In genomic region chr14:61662437-61663311, GRCh38 we compare ENCODE assay signal across 8 cellular contexts. TPM values are rescaled to one million over a fixed set of nuclear protein-coding genes. Genes with fewer than 3 reads are reported as not detected.
DNase-seq lines count a peak whose midpoint lies in the region; ATAC-seq and TF ChIP-seq lines count a peak whose summit lies in the region.

No MANE protein-coding gene starts in this region.

- peak overlapping the region; percentile 38 for H3K4me3 Mint-ChIP-seq in memory B cell

- H3K9me3 ChIP-seq in DOHH2 (ENCODE audit: control insufficient read depth, insufficient read depth, low read length): peaks cover 7% of the 10 kb centered on the region; the same call in 1 of the 2 replicates
- H3K9me3 ChIP-seq in thyroid gland: no peaks in the 10 kb centered on the region

- peaks cover 37% of the 10 kb centered on the region for H3K4me1 Mint-ChIP-seq in memory B cell

- no peaks in the 10 kb centered on the region for H4K20me1 ChIP-seq in DOHH2 (ENCODE audit: control insufficient read depth, insufficient read depth, low read depth, low read length)

- 87 to 88% methylated on average over 13 of the region's 13 CpGs for whole genome bisulfite sequencing in thyroid gland, 2 donors

- H3K36me3 ChIP-seq in DOHH2 (ENCODE audit: control insufficient read depth, low read length) (peaks cover 6% of the 10 kb centered on the region; the same call in 1 of the 2 replicates), thyroid gland (no peaks in the 10 kb centered on the region)

- H3K4me2 ChIP-seq in DOHH2 (ENCODE audit: low read length): peak overlapping the region; percentile 70

- DNase-seq in SW480 (ENCODE audit: low spot score) (peak; percentile 27), astrocyte of the hippocampus (ENCODE audit: low read depth, low spot score) (peak; percentile 48), memory B cell (ENCODE audit: low spot score in 2 of 2) (peak in 1 of 2 donors; percentile 20), thyroid gland (peak; percentile 31 to 36), inferior parietal cortex (ENCODE audit: extremely low spot score) (no peak)

- TF ChIP-seq CTCF in DOHH2 (IDR thresholded peaks at IDR 0.05; ENCODE audit: low read depth, low read length, poor library complexity, severe bottlenecking) (no peak), thyroid gland (IDR thresholded peaks at IDR 0.05) (no peak)

- intact Hi-C loops in thyroid gland (cut with DNase I): no loop called here

- no peaks in the 10 kb centered on the region for H3K36me3 Mint-ChIP-seq in memory B cell

- no peak for TF ChIP-seq POLR2A in thyroid gland (IDR thresholded peaks at IDR 0.05)

- H3K27me3 Mint-ChIP-seq in memory B cell: no peaks in the 10 kb centered on the region

- peak overlapping the region; percentile 75 for H3K27ac Mint-ChIP-seq in memory B cell

- H3K4me1 ChIP-seq in DOHH2 (ENCODE audit: control insufficient read depth, low read length) (peaks cover 77% of the 10 kb centered on the region), thyroid gland (peaks cover 0 to 21% of the 10 kb centered on the region in 2 donors)

- peaks cover 18% of the 10 kb centered on the region for H3F3A ChIP-seq in DOHH2 (ENCODE audit: control insufficient read depth, insufficient read depth)

- H3K27me3 ChIP-seq in DOHH2 (ENCODE audit: control insufficient read depth, low read length) (no peaks in the 10 kb centered on the region), thyroid gland (no peaks in the 10 kb centered on the region)

- H3K4me3 ChIP-seq in DOHH2 (ENCODE audit: low read length) (peak overlapping the region; percentile 38), thyroid gland (replicated peaks in 1 of 3) (no peak overlapping the region)

- peak overlapping the region; percentile 85 for H3K27ac ChIP-seq in DOHH2 (ENCODE audit: low read depth, low read length)
- H3K27ac ChIP-seq in thyroid gland: peak overlapping the region in 1 of 3 donors; percentile 42

- H3K79me2 ChIP-seq in DOHH2 (ENCODE audit: control insufficient read depth, low read length): no peaks in the 10 kb centered on the region

- ATAC-seq in GM19438 (IDR thresholded peaks at IDR 0.05; ENCODE audit: low read depth, unreplicated experiment) (peak; percentile 83), HG03460 (IDR thresholded peaks at IDR 0.05; ENCODE audit: unreplicated experiment) (peak; percentile 84), memory B cell (ENCODE audit: low read depth) (peak; percentile 17)

- H3K9me3 Mint-ChIP-seq in memory B cell: no peaks in the 10 kb centered on the region

- H3K9me2 ChIP-seq in DOHH2 (replicated peaks; ENCODE audit: control insufficient read depth, low read length): no peaks in the 10 kb centered on the region

RNA-seq across cellular contexts. Expression of gene HIF1A, which starts 32.6 kb away (rescaled TPM):
- total RNA-seq in thyroid gland: 100 to 1,000 TPM; 137 to 295 (median 158) TPM

Comparison
In these comparisons a context has a peak if more than half of its experiments do, and no peak if none do; other contexts are left out.
1. ATAC-seq: peak in every context shown above with its lines; median percentile 84 in HG03460; 83 in GM19438; 17 in memory B cell.